8 cellular contexts compared by ENCODE assay signal in genomic region chr1:21293537-21294265, GRCh38. TPM values are rescaled to one million over a fixed set of nuclear protein-coding genes. Genes with fewer than 3 reads are reported as not detected.
A peak's percentile ranks its signal among the peaks of the same experiment; 100 is the strongest.
DNase-seq lines count a peak whose midpoint lies in the region; ATAC-seq and TF ChIP-seq lines count a peak whose summit lies in the region.

No MANE protein-coding gene starts in this region.

- H3K4me3 ChIP-seq in esophagus squamous epithelium: peak overlapping the region in 2 of 4 donors; percentile 4 to 24
- H3K4me3 ChIP-seq in prostate gland: no peak overlapping the region

- H3K36me3 ChIP-seq in esophagus squamous epithelium (no peaks in the 10 kb centered on the region), prostate gland (no peaks in the 10 kb centered on the region)

- ATAC-seq in GM18867 (IDR thresholded peaks at IDR 0.05; ENCODE audit: unreplicated experiment): peak; percentile 30
- ATAC-seq in HG03039 (IDR thresholded peaks at IDR 0.05; ENCODE audit: unreplicated experiment): peak; percentile 23
- ATAC-seq in GM21390 (IDR thresholded peaks at IDR 0.05; ENCODE audit: unreplicated experiment): no peak

- H3K27ac ChIP-seq in esophagus squamous epithelium: peak overlapping the region; percentile 46 to 88 (median 68)
- H3K27ac ChIP-seq in prostate gland: peak overlapping the region in 1 of 2 donors; percentile 49

- TF ChIP-seq CTCF in esophagus squamous epithelium (IDR thresholded peaks at IDR 0.05) (no peak), prostate gland (IDR thresholded peaks at IDR 0.05) (no peak)

- H3K9me3 ChIP-seq in esophagus squamous epithelium (no peaks in the 10 kb centered on the region), prostate gland (no peaks in the 10 kb centered on the region)

- no peak for TF ChIP-seq POLR2A in esophagus squamous epithelium (IDR thresholded peaks at IDR 0.05)
- no peak for TF ChIP-seq POLR2A in prostate gland (IDR thresholded peaks at IDR 0.05)

- intact Hi-C loops in esophagus squamous epithelium (cut with DNase I) (no loop called here), prostate gland (cut with DNase I) (no loop called here)

- H3K27me3 ChIP-seq in esophagus squamous epithelium (peaks cover 0 to 12% (median 0%) of the 10 kb centered on the region in 4 donors), prostate gland (replicated peaks; ENCODE audit: insufficient read depth) (no peaks in the 10 kb centered on the region)

- peak; percentile 63 for DNase-seq in activated CD4-positive, alpha-beta T cell treated with anti-CD3 and anti-CD28 coated beads, Interleukin-2, amount 50 U/mL, for 1 hour
- DNase-seq in esophagus squamous epithelium (lab: John Stamatoyannopoulos, UW) (no peak), NCI-H1105 (lab: John Stamatoyannopoulos, UW) (no peak), prostate gland (ENCODE audit: low spot score) (no peak)
- peak; percentile 45 for DNase-seq in stimulated activated CD8-positive, alpha-beta memory T cell treated with anti-CD3 and anti-CD28 coated beads, Interleukin-12 subunit alpha, Interleukin-12 subunit beta, amount 100 ng/mL, for 4 hours (ENCODE audit: low read depth)

- WGBS in esophagus squamous epithelium, 2 donors: 47 to 59% methylated on average over 3 to 6 of the region's 17 CpGs
- WGBS in prostate gland: 82% methylated on average over 17 of the region's 17 CpGs

- peaks cover 23 to 92% (median 42%) of the 10 kb centered on the region in 3 donors for H3K4me1 ChIP-seq in esophagus squamous epithelium
- H3K4me1 ChIP-seq in prostate gland (replicated peaks): no peaks in the 10 kb centered on the region

RNA-seq across cellular contexts. Expression of gene ECE1, which starts 3.4 kb away (rescaled TPM):
- 10 to 100 TPM; 11.3 to 42.2 (median 24.1) TPM for total RNA-seq in esophagus squamous epithelium
- 100 to 1,000 TPM; 113 to 146 TPM for total RNA-seq in prostate gland

Comparison
In these comparisons a context has a peak if more than half of its experiments do, and no peak if none do; other contexts are left out.
1. DNase-seq: peak in activated CD4-positive, alpha-beta T cell treated with anti-CD3 and anti-CD28 coated beads, Interleukin-2, amount 50 U/mL, for 1 hour (single experiment) and stimulated activated CD8-positive, alpha-beta memory T cell treated with anti-CD3 and anti-CD28 coated beads, Interleukin-12 subunit alpha, Interleukin-12 subunit beta, amount 100 ng/mL, for 4 hours (single experiment); none in esophagus squamous epithelium (single experiment), NCI-H1105 (single experiment) and prostate gland (single experiment).